In genomic region chr1:203289281-203289981, GRCh38 we compare ENCODE assay signal across 9 cellular contexts. TPM values are rescaled to one million over a fixed set of nuclear protein-coding genes. Genes with fewer than 3 reads are reported as not detected.
DNase-seq lines count a peak whose midpoint lies in the region; ATAC-seq lines count a peak whose summit lies in the region.
"Had no signal": no experiment of that assay in that cellular context is flagged by ENCODE, and none has a peak within 500 bp of the region (broad histone marks: within the 10 kb centered on the region; RNA-seq: fewer than 3 reads in every experiment).

No MANE protein-coding gene starts in this region.

- H3K4me1 Mint-ChIP-seq in activated naive CD8-positive, alpha-beta T cell treated with anti-CD3 and anti-CD28 coated beads for 36 hours: peaks cover 70% of the 10 kb centered on the region

- ATAC-seq in HG03095 (IDR thresholded peaks at IDR 0.05; ENCODE audit: unreplicated experiment): peak; percentile 57

- H3K9me3 Mint-ChIP-seq in activated naive CD8-positive, alpha-beta T cell treated with anti-CD3 and anti-CD28 coated beads for 36 hours: no peaks in the 10 kb centered on the region

- H3K27ac Mint-ChIP-seq in activated naive CD8-positive, alpha-beta T cell treated with anti-CD3 and anti-CD28 coated beads for 36 hours: peak overlapping the region; percentile 100

- H3K4me3 Mint-ChIP-seq in activated naive CD8-positive, alpha-beta T cell treated with anti-CD3 and anti-CD28 coated beads for 36 hours: peak overlapping the region; percentile 85

- peak; percentile 76 for DNase-seq in DMS 273 (lab: John Stamatoyannopoulos, UW; ENCODE audit: unreplicated experiment)
- DNase-seq in DMS 273 treated with DMSO at 0.1 percent for 48 hours (lab: John Stamatoyannopoulos, UW): no peak
- peak; percentile 49 for DNase-seq in SW480 (ENCODE audit: low spot score)
- peak; percentile 92 for DNase-seq in activated naive CD8-positive, alpha-beta T cell treated with anti-CD3 and anti-CD28 coated beads for 36 hours
- peak; percentile 74 for DNase-seq in medulla oblongata (ENCODE audit: extremely low spot score)
- DNase-seq in stimulated activated CD8-positive, alpha-beta memory T cell treated with anti-CD3 and anti-CD28 coated beads, Interleukin-2, amount 100 ng/mL, for 48 hours (ENCODE audit: low read depth in 2 of 2): peak; percentile 78 to 80
- DNase-seq in NCI-H2029 treated with DMSO at 0.1 percent for 48 hours (lab: John Stamatoyannopoulos, UW): no peak

- peaks cover 11% of the 10 kb centered on the region for H3K36me3 Mint-ChIP-seq in activated naive CD8-positive, alpha-beta T cell treated with anti-CD3 and anti-CD28 coated beads for 36 hours

- no peaks in the 10 kb centered on the region for H3K27me3 Mint-ChIP-seq in activated naive CD8-positive, alpha-beta T cell treated with anti-CD3 and anti-CD28 coated beads for 36 hours

RNA-seq across cellular contexts. Expression of gene BTG2, which starts 15.9 kb away (rescaled TPM):
- 10 to 100 TPM; 74.7 to 81.2 TPM for total RNA-seq in activated naive CD8-positive, alpha-beta T cell treated with anti-CD3 and anti-CD28 coated beads for 36 hours

RNA-seq across cellular contexts. Expression of gene CHIT1, which starts 60.0 kb away (rescaled TPM):
- total RNA-seq in activated naive CD8-positive, alpha-beta T cell treated with anti-CD3 and anti-CD28 coated beads for 36 hours: under 1 TPM; 0.21 to 0.56 TPM
- total RNA-seq: fibroblast of villous mesenchyme had no signal

Comparison
In these comparisons a context has a peak if more than half of its experiments do, and no peak if none do; other contexts are left out.
1. DNase-seq: peak in DMS 273 (single experiment), SW480 (single experiment), activated naive CD8-positive, alpha-beta T cell treated with anti-CD3 and anti-CD28 coated beads for 36 hours (single experiment), medulla oblongata (single experiment) and stimulated activated CD8-positive, alpha-beta memory T cell treated with anti-CD3 and anti-CD28 coated beads, Interleukin-2, amount 100 ng/mL, for 48 hours (2 of 2); none in DMS 273 treated with DMSO at 0.1 percent for 48 hours (single experiment) and NCI-H2029 treated with DMSO at 0.1 percent for 48 hours (single experiment).